In the genomic region with DNA sequence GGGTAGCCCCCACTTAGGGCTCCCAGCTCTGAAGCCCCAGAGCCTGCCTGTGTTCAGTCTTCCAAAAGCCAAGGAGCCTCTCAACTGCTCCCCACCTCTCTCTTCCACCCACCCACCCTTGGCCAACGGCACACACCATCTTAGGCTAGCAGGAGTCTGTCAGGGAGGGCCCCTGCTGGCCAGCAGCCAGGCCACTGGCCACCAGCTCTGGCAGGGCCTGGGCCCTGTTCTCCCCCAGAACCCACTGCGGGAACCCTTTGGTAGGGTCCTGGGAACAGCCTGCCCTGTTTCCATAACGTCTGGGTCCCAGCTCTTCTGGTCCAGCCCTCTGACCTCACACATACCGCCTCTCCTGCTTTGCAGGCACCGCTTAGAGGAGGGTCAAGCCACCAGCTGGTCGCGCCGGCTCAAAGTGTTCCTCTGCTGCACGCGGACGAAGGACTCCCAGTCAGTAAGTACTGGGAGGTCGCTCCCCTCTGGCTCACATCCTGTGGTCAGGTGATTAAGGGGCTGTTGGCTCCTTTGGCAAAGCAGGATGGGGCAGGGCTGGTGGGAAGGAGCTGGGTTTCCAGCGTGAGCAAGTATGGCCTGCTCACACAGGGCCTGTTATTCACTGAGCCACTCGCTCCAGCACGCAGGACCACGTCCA, we compare ENCODE assay signal across 21 cellular contexts. TPM values are rescaled to one million over a fixed set of nuclear protein-coding genes. Genes with fewer than 3 reads are reported as not detected.
DNase-seq lines count a peak whose midpoint lies in the region; ATAC-seq and TF ChIP-seq lines count a peak whose summit lies in the region.
"Had no signal": no experiment of that assay in that cellular context is flagged by ENCODE, and none has a peak within 500 bp of the region (broad histone marks: within the 10 kb centered on the region; RNA-seq: fewer than 3 reads in every experiment).

No MANE protein-coding gene starts in this region.

- H3K27me3 Mint-ChIP-seq in H9 (ENCODE audit: low read depth) (no peaks in the 10 kb centered on the region), WTC11 (ENCODE audit: low read depth) (no peaks in the 10 kb centered on the region), endodermal cell (ENCODE audit: insufficient read depth) (no peaks in the 10 kb centered on the region)

- H3K23ac ChIP-seq in H9 (ENCODE audit: insufficient read length, low read depth, low read length) (no peak overlapping the region), neuronal stem cell (ENCODE audit: low read depth, low read length, poor library complexity) (peak overlapping the region; percentile 37)

- H3K27ac Mint-ChIP-seq in H9 (peak overlapping the region in 2 of 3 experiments; percentile 13 to 64; a peak in 2 of 7 replicates), WTC11 (peak overlapping the region; percentile 83), endodermal cell (peak overlapping the region; percentile 24)
- H3K27ac Mint-ChIP-seq: HFFc6; T-helper 1 cell treated with Interleukin-12 subunit alpha and Interleukin-12 subunit beta and Interleukin-4 antibody, amounts not matched to agents 30 μg/mL and 1 μg/mL, for 36 hours had no signal

- no peak overlapping the region for H2BK15ac ChIP-seq in H9 (ENCODE audit: low read depth, low read length)
- no peak overlapping the region for H2BK15ac ChIP-seq in neuronal stem cell (ENCODE audit: low read length)

- H2BK120ac ChIP-seq in H9 (ENCODE audit: low read depth, low read length, poor library complexity, severe bottlenecking) (no peak overlapping the region), neuronal stem cell (ENCODE audit: low read depth, low read length) (no peak overlapping the region)

- CTCF ChIA-PET in WTC11 (lab: Charles Lee): interaction anchor here (1.0 to 2.3 kb wide), 6 partner anchors 22 to 158 kb away, joined by 3 to 6 read pairs (median 3); no protein-coding TSS in a partner anchor

- whole genome bisulfite sequencing in H9 (ENCODE audit: extremely low coverage, insufficient read length, low lambda C conversion rate): no CpG with 5 or more reads among the region's 16 CpGs
- 93 to 95% methylated on average over 11 to 16 of the region's 16 CpGs for WGBS in endodermal cell (ENCODE audit: insufficient coverage in 1 of 2, insufficient read length in 1 of 2), 2 experiments
- WGBS in neuronal stem cell (ENCODE audit: extremely low coverage in 2 of 2, insufficient read length in 2 of 2, insufficient replicate concordance in 1 of 2), 2 donors: no CpG with 5 or more reads among the region's 16 CpGs

- ATAC-seq in WTC11 (no peak), GM19351 (IDR thresholded peaks at IDR 0.05; ENCODE audit: unreplicated experiment) (no peak)
- ATAC-seq: sciatic nerve had no signal

- H4K20me1 ChIP-seq in H9 (ENCODE audit: control insufficient read depth, insufficient read depth, insufficient read length): no peaks in the 10 kb centered on the region

- no peaks in the 10 kb centered on the region for H3K27me3 ChIP-seq in H9 (ENCODE audit: insufficient read depth, low read length)
- H3K27me3 ChIP-seq in endodermal cell (ENCODE audit: control insufficient read depth, insufficient read depth, low read length, poor library complexity, severe bottlenecking): no peaks in the 10 kb centered on the region
- H3K27me3 ChIP-seq in neuronal stem cell (ENCODE audit: control insufficient read depth in 3 of 3, insufficient read depth in 3 of 3, low read depth in 1 of 3, low read length in 3 of 3): no peaks in the 10 kb centered on the region
- H3K27me3 ChIP-seq: hepatocyte, neutrophil, stomach had no signal

- H3K23me2 ChIP-seq in H9 (ENCODE audit: insufficient read length, low read depth, low read length, poor library complexity, severe bottlenecking): no peaks in the 10 kb centered on the region

- H2AFZ ChIP-seq in H9 (ENCODE audit: low read length): no peak overlapping the region
- H2AFZ ChIP-seq in neuronal stem cell (ENCODE audit: low read length): no peak overlapping the region
- H2AFZ ChIP-seq: hepatocyte had no signal

- H3K4me3 ChIP-seq in endodermal cell (ENCODE audit: low read length) (no peak overlapping the region), neuronal stem cell (ENCODE audit: low read length in 2 of 2) (no peak overlapping the region)
- H3K4me3 ChIP-seq: hepatocyte, stomach had no signal

- H3K79me2 ChIP-seq in H9 (ENCODE audit: insufficient read depth, low read length): no peaks in the 10 kb centered on the region
- H3K79me2 ChIP-seq: hepatocyte had no signal

- H2BK5ac ChIP-seq in H9 (ENCODE audit: insufficient read length, low read length) (no peak overlapping the region), neuronal stem cell (ENCODE audit: low read length) (peak overlapping the region; percentile 49)

- H4K5ac ChIP-seq in H9 (ENCODE audit: insufficient read length, low read depth, low read length): no peak overlapping the region

- no peak overlapping the region for H3K56ac ChIP-seq in H9 (ENCODE audit: insufficient read length, low read depth, low read length)

- no peak for DNase-seq in H9
- DNase-seq in WTC11 (ENCODE audit: low spot score): no peak
- DNase-seq in endodermal cell: no peak
- DNase-seq in neuronal stem cell (ENCODE audit: low spot score): no peak
- DNase-seq in superior temporal gyrus (ENCODE audit: extremely low spot score): no peak
- no peak for DNase-seq in NCI-H187 treated with DMSO at 0.1 percent for 48 hours (lab: John Stamatoyannopoulos, UW)
- no peak for DNase-seq in effector CD4-positive, alpha-beta T cell
- DNase-seq: activated effector memory CD4-positive, alpha-beta T cell treated with Interleukin-2 at 50 U/mL for 16 hours; amniotic stem cell; HFFc6; MM.1S; NCI-H1694; NCI-H446 treated with DMSO at 0.1 percent for 48 hours; Right ventricle myocardium superior; stimulated activated CD4-positive, alpha-beta T cell treated with anti-CD3 and anti-CD28 coated beads, Interleukin-1b, Interleukin-23, amount 100 ng/mL, for 48 hours; stomach had no signal

- H3K9me3 Mint-ChIP-seq in H9: no peaks in the 10 kb centered on the region
- no peaks in the 10 kb centered on the region for H3K9me3 Mint-ChIP-seq in WTC11
- no peaks in the 10 kb centered on the region for H3K9me3 Mint-ChIP-seq in endodermal cell
- H3K9me3 Mint-ChIP-seq: HFFc6; T-helper 1 cell treated with Interleukin-12 subunit alpha and Interleukin-12 subunit beta and Interleukin-4 antibody, amounts not matched to agents 30 μg/mL and 1 μg/mL, for 36 hours had no signal

- H3K4ac ChIP-seq in H9 (ENCODE audit: low read depth, low read length) (no peak overlapping the region), neuronal stem cell (ENCODE audit: low read length) (no peak overlapping the region)

- H2BK20ac ChIP-seq in H9 (ENCODE audit: low read depth, low read length, poor library complexity, severe bottlenecking): no peak overlapping the region

- H3K4me3 Mint-ChIP-seq in H9: no peak overlapping the region
- H3K4me3 Mint-ChIP-seq in WTC11: no peak overlapping the region
- no peak overlapping the region for H3K4me3 Mint-ChIP-seq in endodermal cell
- H3K4me3 Mint-ChIP-seq: HFFc6; T-helper 1 cell treated with Interleukin-12 subunit alpha and Interleukin-12 subunit beta and Interleukin-4 antibody, amounts not matched to agents 30 μg/mL and 1 μg/mL, for 36 hours had no signal

- no peak overlapping the region for H3K9ac ChIP-seq in H9 (ENCODE audit: extremely low read depth, insufficient read length, low read length)
- H3K9ac ChIP-seq in endodermal cell (ENCODE audit: extremely low read depth, low read length, poor library complexity, severe bottlenecking): no peak overlapping the region
- peak overlapping the region; percentile 66 for H3K9ac ChIP-seq in neuronal stem cell (ENCODE audit: low read depth, low read length, poor library complexity)

- no peaks in the 10 kb centered on the region for H3K36me3 ChIP-seq in endodermal cell (ENCODE audit: control insufficient read depth, insufficient read depth, low read length)
- H3K36me3 ChIP-seq in neuronal stem cell (replicated peaks in 1 of 2; ENCODE audit: control insufficient read depth in 2 of 2, insufficient read depth in 2 of 2, low read length in 2 of 2): peaks cover 22 to 84% of the 10 kb centered on the region in 2 donors
- H3K36me3 ChIP-seq: neutrophil had no signal

- H3K4me1 Mint-ChIP-seq in H9 (no peaks in the 10 kb centered on the region), WTC11 (no peaks in the 10 kb centered on the region), endodermal cell (no peaks in the 10 kb centered on the region)

- no peak overlapping the region for H3T11ph ChIP-seq in H9 (ENCODE audit: low read length)

- H3K9me3 ChIP-seq in H9 (ENCODE audit: control insufficient read depth, low read depth, low read length): no peaks in the 10 kb centered on the region
- H3K9me3 ChIP-seq in endodermal cell (ENCODE audit: control insufficient read depth, low read length): no peaks in the 10 kb centered on the region
- peaks cover 0 to 1% of the 10 kb centered on the region in 2 donors for H3K9me3 ChIP-seq in neuronal stem cell (replicated peaks in 1 of 2; ENCODE audit: control insufficient read depth in 2 of 2, insufficient read depth in 1 of 2, low read depth in 1 of 2, low read length in 2 of 2)
- H3K9me3 ChIP-seq: neutrophil, stomach had no signal

- H3K79me1 ChIP-seq in H9 (ENCODE audit: insufficient read depth, low read depth, low read length, poor library complexity, severe bottlenecking) (no peaks in the 10 kb centered on the region), neuronal stem cell (ENCODE audit: low read depth, low read length) (peaks cover 5% of the 10 kb centered on the region)

- H4K91ac ChIP-seq in H9 (ENCODE audit: insufficient read length, low read depth, low read length): no peak overlapping the region
- no peak overlapping the region for H4K91ac ChIP-seq in neuronal stem cell (ENCODE audit: low read depth, low read length, poor library complexity)

- H3K14ac ChIP-seq in H9 (ENCODE audit: insufficient read depth, low read length) (no peak overlapping the region), neuronal stem cell (ENCODE audit: low read length) (no peak overlapping the region)

- H4K8ac ChIP-seq in H9 (replicated peaks; ENCODE audit: insufficient read length, low read depth, low read length) (no peak overlapping the region), neuronal stem cell (ENCODE audit: low read depth, low read length) (no peak overlapping the region)

- H3K36me3 Mint-ChIP-seq in H9 (ENCODE audit: insufficient read depth in 1 of 3, low read depth in 3 of 3) (peaks cover 8 to 28% (median 26%) of the 10 kb centered on the region in 3 experiments), WTC11 (no peaks in the 10 kb centered on the region), endodermal cell (ENCODE audit: low read depth) (peaks cover 5% of the 10 kb centered on the region)

- no peaks in the 10 kb centered on the region for H3K4me1 ChIP-seq in H9 (ENCODE audit: insufficient read depth, low read length)
- peaks cover under 1% of the 10 kb centered on the region for H3K4me1 ChIP-seq in endodermal cell (ENCODE audit: control insufficient read depth, insufficient read depth, low read length)
- H3K4me1 ChIP-seq in neuronal stem cell (ENCODE audit: control insufficient read depth in 2 of 2, insufficient read depth in 1 of 2, low read depth in 1 of 2, low read length in 2 of 2): no peaks in the 10 kb centered on the region
- H3K4me1 ChIP-seq: stomach had no signal

- H3K27ac ChIP-seq in H9 (ENCODE audit: insufficient read length, low read depth, low read length) (no peak overlapping the region), endodermal cell (ENCODE audit: low read depth, low read length) (no peak overlapping the region), neuronal stem cell (replicated peaks; ENCODE audit: low read length) (no peak overlapping the region)
- H3K27ac ChIP-seq: hepatocyte, neutrophil, stomach had no signal

- TF ChIP-seq CTCF in H9 (conservative IDR thresholded peaks at IDR 0.05) (no peak), WTC11 (IDR thresholded peaks at IDR 0.05) (no peak), endodermal cell (conservative IDR thresholded peaks at IDR 0.05) (no peak)

- H2AK5ac ChIP-seq in H9 (ENCODE audit: insufficient read length, low read length) (no peak overlapping the region), neuronal stem cell (ENCODE audit: low read depth, low read length) (no peak overlapping the region)

- H3K18ac ChIP-seq in H9 (ENCODE audit: insufficient read length, low read depth, low read length) (no peak overlapping the region), neuronal stem cell (ENCODE audit: low read length) (no peak overlapping the region)

- H3K4me2 ChIP-seq in H9 (ENCODE audit: insufficient read depth, insufficient read length, low read length): no peak overlapping the region
- H3K4me2 ChIP-seq in neuronal stem cell (ENCODE audit: insufficient read depth, low read length, poor library complexity, severe bottlenecking): no peak overlapping the region
- H3K4me2 ChIP-seq: hepatocyte had no signal

- POLR2A ChIA-PET in WTC11 (lab: Charles Lee): no interaction called here

- H2BK12ac ChIP-seq in H9 (ENCODE audit: insufficient read length, low read depth, low read length) (no peak overlapping the region), neuronal stem cell (ENCODE audit: low read length) (no peak overlapping the region)

RNA-seq across cellular contexts. Expression of gene MYRF, which starts 26.7 kb away (rescaled TPM):
- total RNA-seq in H9 (2021) (12.9 and 13.9 TPM in 2 replicates), WTC11 (2021) (4.9 to 5.9 TPM (median 5.2 TPM) in 3 replicates), endodermal cell (10 to 100 TPM; 30.3 to 61.7 TPM)
- polyA plus RNA-seq in endodermal cell (2013, experiment 1 of 2): 16.6 TPM
- polyA plus RNA-seq in endodermal cell (2013, experiment 2 of 2): 14.9 TPM
- polyA plus RNA-seq in neuronal stem cell (2013, experiment 1 of 2): 5.7 TPM
- polyA plus RNA-seq in neuronal stem cell (2013, experiment 2 of 2): 6.0 TPM

RNA-seq across cellular contexts. Expression of gene DAGLA, which starts 45.6 kb away (rescaled TPM):
- total RNA-seq in H9 (2021) (4.3 and 4.5 TPM in 2 replicates), WTC11 (2021) (3.1 to 3.4 TPM (median 3.4 TPM) in 3 replicates), endodermal cell (1 to 10 TPM; 5.6 to 8.7 TPM)
- polyA plus RNA-seq in endodermal cell (2013, experiment 1 of 2): 6.4 TPM
- polyA plus RNA-seq in endodermal cell (2013, experiment 2 of 2): 5.5 TPM
- polyA plus RNA-seq in neuronal stem cell (2013, experiment 1 of 2): 3.7 TPM
- polyA plus RNA-seq in neuronal stem cell (2013, experiment 2 of 2): 3.5 TPM

Comparison
In these comparisons a context has a peak if more than half of its experiments do, and no peak if none do; other contexts are left out.
1. H3K27ac Mint-ChIP-seq: peak in every context shown above with its lines; median percentile 83 in WTC11; 38 in H9; 24 in endodermal cell.